In genomic region chr12:25264015-25264582, GRCh38 we compare ENCODE assay signal across 16 cellular contexts. TPM values are rescaled to one million over a fixed set of nuclear protein-coding genes. Genes with fewer than 3 reads are reported as not detected.
DNase-seq lines count a peak whose midpoint lies in the region; ATAC-seq and TF ChIP-seq lines count a peak whose summit lies in the region.
"Had no signal": no experiment of that assay in that cellular context is flagged by ENCODE, and none has a peak within 500 bp of the region (broad histone marks: within the 10 kb centered on the region; RNA-seq: fewer than 3 reads in every experiment).

No MANE protein-coding gene starts in this region.

- no peaks in the 10 kb centered on the region for H3K36me3 ChIP-seq in GM23338 (ENCODE audit: insufficient read depth)
- H3K36me3 ChIP-seq: BE2C had no signal

- peak overlapping the region; percentile 55; the same call in 1 of the 2 replicates for H3K4me2 ChIP-seq in GM23338

- no peaks in the 10 kb centered on the region for H3K9me3 ChIP-seq in T-helper 17 cell (ENCODE audit: control insufficient read depth, low read length, poor library complexity, severe bottlenecking)
- H3K9me3 ChIP-seq: BE2C had no signal

- no peak overlapping the region for H3K4me3 ChIP-seq in GM23338
- H3K4me3 ChIP-seq: SK-N-MC had no signal

- TF ChIP-seq CTCF in GM23338 (conservative IDR thresholded peaks at IDR 0.05; ENCODE audit: low read depth in 2 of 2), result no peak

- H3K79me2 ChIP-seq in GM23338 (replicated peaks; ENCODE audit: insufficient read depth), result no peaks in the 10 kb centered on the region

- peak overlapping the region; percentile 79 for H2AFZ ChIP-seq in GM23338

- no peaks in the 10 kb centered on the region for H3K27me3 ChIP-seq in GM23338 (ENCODE audit: insufficient read depth)
- H3K27me3 ChIP-seq: BE2C had no signal

- peak; percentile 24 for ATAC-seq in GM18868 (IDR thresholded peaks at IDR 0.05; ENCODE audit: unreplicated experiment)
- ATAC-seq in GM23338, result peak; percentile 71
- no peak for ATAC-seq in T-helper 17 cell
- ATAC-seq in stimulated activated naive B cell treated with anti-CD40 and anti-IgM and Interleukin-4, amounts not matched to agents 10 μg/mL and 1 μg/mL and 100 μg/mL, for 72 hours (replicated peaks), result peak; percentile 27 to 33
- ATAC-seq: CD8-positive, alpha-beta T cell; Right ventricle myocardium inferior had no signal

- no peak overlapping the region for H3K27ac ChIP-seq in GM23338 (ENCODE audit: low read depth)
- H3K27ac ChIP-seq: SK-N-MC had no signal

- H3K9me2 ChIP-seq in GM23338 (ENCODE audit: insufficient read depth), result no peaks in the 10 kb centered on the region

- H3K4me1 Mint-ChIP-seq in GM23338, result peaks cover 18% of the 10 kb centered on the region
- H3K4me1 Mint-ChIP-seq in T-helper 17 cell, result peaks cover 3% of the 10 kb centered on the region
- peaks cover 17 to 23% of the 10 kb centered on the region in 2 donors for H3K4me1 Mint-ChIP-seq in stimulated activated naive B cell treated with anti-CD40 and anti-IgM and Interleukin-4, amounts not matched to agents 10 μg/mL and 1 μg/mL and 100 μg/mL, for 72 hours

- peaks cover 14% of the 10 kb centered on the region for H3K4me1 ChIP-seq in GM23338 (ENCODE audit: insufficient read depth)
- H3K4me1 ChIP-seq: BE2C had no signal

- no peaks in the 10 kb centered on the region for H3F3A ChIP-seq in GM23338 (replicated peaks; ENCODE audit: low read depth)

- DNase-seq in GM23338 (ENCODE audit: low spot score) (no peak), T-helper 17 cell (no peak), HUDEP-2 (lab: John Stamatoyannopoulos, UW; ENCODE audit: unreplicated experiment in 76 of 76) (no peak), GM19240 (ENCODE audit: insufficient read length, low spot score) (no peak), NCI-H69 (lab: John Stamatoyannopoulos, UW) (no peak)
- no peak for DNase-seq in stimulated activated naive B cell treated with anti-CD40 and anti-IgM and Interleukin-4, amounts not matched to agents 10 μg/mL and 1 μg/mL and 100 μg/mL, for 72 hours
- DNase-seq: BE2C; CD8-positive, alpha-beta T cell; GOT3; HFFc6; NCI-H1417; NCI-H1930 had no signal

- H4K20me1 ChIP-seq in GM23338 (replicated peaks; ENCODE audit: insufficient read depth), result no peaks in the 10 kb centered on the region

- H3K27ac Mint-ChIP-seq in GM23338 (no peak overlapping the region), T-helper 17 cell (peak overlapping the region; percentile 32)
- no peak overlapping the region for H3K27ac Mint-ChIP-seq in stimulated activated naive B cell treated with anti-CD40 and anti-IgM and Interleukin-4, amounts not matched to agents 10 μg/mL and 1 μg/mL and 100 μg/mL, for 72 hours
- H3K27ac Mint-ChIP-seq: CD8-positive, alpha-beta T cell; HFFc6; T-helper 1 cell treated with Interleukin-12 subunit alpha and Interleukin-12 subunit beta and Interleukin-4 antibody, amounts not matched to agents 30 μg/mL and 1 μg/mL, for 36 hours had no signal

- H3K4me3 Mint-ChIP-seq in GM23338 (no peak overlapping the region), T-helper 17 cell (no peak overlapping the region)
- H3K4me3 Mint-ChIP-seq in stimulated activated naive B cell treated with anti-CD40 and anti-IgM and Interleukin-4, amounts not matched to agents 10 μg/mL and 1 μg/mL and 100 μg/mL, for 72 hours, result peak overlapping the region; percentile 2 to 11
- H3K4me3 Mint-ChIP-seq: CD8-positive, alpha-beta T cell; HFFc6; T-helper 1 cell treated with Interleukin-12 subunit alpha and Interleukin-12 subunit beta and Interleukin-4 antibody, amounts not matched to agents 30 μg/mL and 1 μg/mL, for 36 hours had no signal

- H3K36me3 Mint-ChIP-seq in GM23338 (ENCODE audit: low read depth) (no peaks in the 10 kb centered on the region), T-helper 17 cell (ENCODE audit: low read depth) (peaks cover 10% of the 10 kb centered on the region)
- peaks cover 2 to 6% of the 10 kb centered on the region in 2 donors for H3K36me3 Mint-ChIP-seq in stimulated activated naive B cell treated with anti-CD40 and anti-IgM and Interleukin-4, amounts not matched to agents 10 μg/mL and 1 μg/mL and 100 μg/mL, for 72 hours
- H3K36me3 Mint-ChIP-seq: CD8-positive, alpha-beta T cell had no signal

- no peaks in the 10 kb centered on the region for H3K9me3 Mint-ChIP-seq in GM23338
- H3K9me3 Mint-ChIP-seq in stimulated activated naive B cell treated with anti-CD40 and anti-IgM and Interleukin-4, amounts not matched to agents 10 μg/mL and 1 μg/mL and 100 μg/mL, for 72 hours, result peaks cover 6 to 7% of the 10 kb centered on the region in 2 donors
- H3K9me3 Mint-ChIP-seq: CD8-positive, alpha-beta T cell; HFFc6 had no signal

- peaks cover 4% of the 10 kb centered on the region for H3K27me3 Mint-ChIP-seq in GM23338 (ENCODE audit: insufficient read depth, low read depth, poor library complexity)
- H3K27me3 Mint-ChIP-seq in T-helper 17 cell, result peaks cover 24% of the 10 kb centered on the region
- H3K27me3 Mint-ChIP-seq in stimulated activated naive B cell treated with anti-CD40 and anti-IgM and Interleukin-4, amounts not matched to agents 10 μg/mL and 1 μg/mL and 100 μg/mL, for 72 hours, result no peaks in the 10 kb centered on the region

TF ChIP-seq in GM23338, 12 proteins besides CTCF, POLR2A, EP300 and RAD21:
- TF ChIP-seq REST (IDR thresholded peaks at IDR 0.05; ENCODE audit: unreplicated experiment) (no peak), ZNF331 (CRISPR knock-in tag; IDR thresholded peaks at IDR 0.05; ENCODE audit: low read depth) (no peak), POLR2AphosphoS5 (IDR thresholded peaks at IDR 0.05; ENCODE audit: low read depth) (no peak), NANOG (IDR thresholded peaks at IDR 0.05; ENCODE audit: borderline replicate concordance) (no peak), EZH2 (IDR thresholded peaks at IDR 0.05; ENCODE audit: low read depth, unreplicated experiment) (no peak), EZH2phosphoT487 (IDR thresholded peaks at IDR 0.05; ENCODE audit: unreplicated experiment) (no peak), CREB1 (CRISPR knock-in tag; IDR thresholded peaks at IDR 0.05; ENCODE audit: low read depth) (no peak)

RNA-seq across cellular contexts. Expression of gene KRAS, which starts 13.4 kb away (rescaled TPM):
- 51.0 and 54.7 TPM in 2 replicates for total RNA-seq in GM23338 (2014; rRNA removed; shearing (Covaris generic))
- 101 and 131 TPM in 2 replicates for polyA plus RNA-seq in GM23338 (2016; fragmentation: Nextera tagmentation; extraction: Ambion mirVana)
- 10 to 100 TPM; 26.4 to 32.3 TPM for total RNA-seq in T-helper 17 cell

Comparison
In these comparisons a context has a peak if more than half of its experiments do, and no peak if none do; other contexts are left out.
1. H3K4me3 Mint-ChIP-seq: peak in stimulated activated naive B cell treated with anti-CD40 and anti-IgM and Interleukin-4, amounts not matched to agents 10 μg/mL and 1 μg/mL and 100 μg/mL, for 72 hours (2 of 2); none in GM23338 (single experiment) and T-helper 17 cell (single experiment).